ENCODE assay signal across 20 cellular contexts in the genomic region with DNA sequence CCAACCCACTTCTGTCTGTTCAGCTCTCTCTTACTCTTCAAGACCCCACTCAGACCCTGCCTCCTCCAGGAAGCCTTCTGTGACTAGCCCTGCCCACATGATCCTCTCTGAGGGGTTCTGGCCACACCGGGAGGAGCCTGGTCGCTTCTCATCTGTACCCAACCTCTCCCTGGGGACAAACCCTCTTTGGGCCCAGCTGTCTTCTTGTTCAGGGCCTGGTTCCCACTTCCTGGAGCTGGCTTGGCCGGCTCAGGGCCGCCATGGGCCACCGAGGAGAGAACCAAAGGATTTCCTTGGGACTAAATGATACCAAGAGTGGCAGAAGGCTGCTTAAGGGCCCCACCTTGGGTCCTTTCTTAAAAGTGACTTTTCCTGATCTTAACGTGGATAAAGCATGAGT.
A peak's percentile ranks its signal among the peaks of the same experiment; 100 is the strongest.
DNase-seq lines count a peak whose midpoint lies in the region; ATAC-seq and TF ChIP-seq lines count a peak whose summit lies in the region.
"Had no signal": no experiment of that assay in that cellular context is flagged by ENCODE, and none has a peak within 500 bp of the region (broad histone marks: within the 10 kb centered on the region; RNA-seq: fewer than 3 reads in every experiment).

No MANE protein-coding gene starts in this region.

- TF ChIP-seq POLR2A in sigmoid colon (IDR thresholded peaks at IDR 0.05) = no peak

- ATAC-seq in activated B cell treated with CpG ODN at 0.5 μM for 24 hours (ENCODE audit: low read depth) = no peak
- ATAC-seq in GM21529 (IDR thresholded peaks at IDR 0.05; ENCODE audit: unreplicated experiment) = no peak
- ATAC-seq: GM23338 had no signal

- no peaks in the 10 kb centered on the region for H3K9me3 ChIP-seq in sigmoid colon
- H3K9me3 ChIP-seq: BE2C, SJCRH30 had no signal

- H3K27me3 Mint-ChIP-seq in activated B cell treated with CpG ODN at 0.5 μM for 24 hours (no peaks in the 10 kb centered on the region), mesothelial cell of epicardium (ENCODE audit: low read depth) (no peaks in the 10 kb centered on the region)

- TF ChIP-seq EP300 in sigmoid colon (IDR thresholded peaks at IDR 0.05) = no peak

- H3K9me3 Mint-ChIP-seq in activated B cell treated with CpG ODN at 0.5 μM for 24 hours = no peaks in the 10 kb centered on the region
- no peaks in the 10 kb centered on the region for H3K9me3 Mint-ChIP-seq in mesothelial cell of epicardium
- H3K9me3 Mint-ChIP-seq: CD4-positive, alpha-beta T cell; GM23338 had no signal

- H3K4me1 Mint-ChIP-seq in activated B cell treated with CpG ODN at 0.5 μM for 24 hours = no peaks in the 10 kb centered on the region
- H3K4me1 Mint-ChIP-seq in mesothelial cell of epicardium = peaks cover 82% of the 10 kb centered on the region

- H3K36me3 Mint-ChIP-seq in activated B cell treated with CpG ODN at 0.5 μM for 24 hours (ENCODE audit: low read depth) (no peaks in the 10 kb centered on the region), mesothelial cell of epicardium (no peaks in the 10 kb centered on the region)

- POLR2A ChIA-PET in activated B cell treated with CpG ODN at 0.5 μM for 24 hours (lab: Charles Lee) = no interaction called here

- intact Hi-C loops in activated B cell treated with CpG ODN at 0.5 μM for 24 hours (cut with micrococcal nuclease) = no loop called here
- intact Hi-C loops in sigmoid colon (cut with DNase I) = no loop called here

- CTCF ChIA-PET in activated B cell treated with CpG ODN at 0.5 μM for 24 hours (lab: Charles Lee) = no interaction called here

- WGBS in sigmoid colon, 2 donors = 82 to 85% methylated on average over 6 of the region's 6 CpGs

- no peak overlapping the region for H3K4me3 ChIP-seq in sigmoid colon
- H3K4me3 ChIP-seq: GM23338, SJCRH30 had no signal

- no peak overlapping the region for H3K4me3 Mint-ChIP-seq in activated B cell treated with CpG ODN at 0.5 μM for 24 hours
- no peak overlapping the region for H3K4me3 Mint-ChIP-seq in mesothelial cell of epicardium
- H3K4me3 Mint-ChIP-seq: CD4-positive, alpha-beta T cell; GM23338 had no signal

- no peak overlapping the region for H3K27ac ChIP-seq in sigmoid colon
- H3K27ac ChIP-seq: SJCRH30 had no signal

- no peaks in the 10 kb centered on the region for H3K4me1 ChIP-seq in sigmoid colon

- H3K27ac Mint-ChIP-seq in activated B cell treated with CpG ODN at 0.5 μM for 24 hours (no peak overlapping the region), mesothelial cell of epicardium (peak overlapping the region; percentile 80)
- H3K27ac Mint-ChIP-seq: CD4-positive, alpha-beta T cell; GM23338 had no signal

- no peaks in the 10 kb centered on the region for H3K27me3 ChIP-seq in sigmoid colon
- H3K27me3 ChIP-seq: BE2C, SJCRH30 had no signal

- DNase-seq in D341Med (ENCODE audit: low spot score) (peak; percentile 13), activated B cell treated with CpG ODN at 0.5 μM for 24 hours (peak; percentile 5), mesothelial cell of epicardium (ENCODE audit: low spot score in 2 of 2, unreplicated experiment in 2 of 2) (peak in 1 of 2 experiments; percentile 13), sigmoid colon (peak; percentile 48), SW 1271 (lab: John Stamatoyannopoulos, UW) (no peak), NCI-H2029 (lab: John Stamatoyannopoulos, UW) (no peak)
- DNase-seq: BE2C, DMS153, HCEC 1CT, KG1, NCI-H1092, NCI-H146, NCI-H2081, NCI-H2171, NCI-H524 treated with DMSO at 0.1 percent for 48 hours, OCI-M1, SJCRH30 had no signal

- TF ChIP-seq CTCF in activated B cell treated with CpG ODN at 0.5 μM for 24 hours (IDR thresholded peaks at IDR 0.05) (no peak), mesothelial cell of epicardium (IDR thresholded peaks at IDR 0.05; ENCODE audit: unreplicated experiment) (no peak), sigmoid colon (IDR thresholded peaks at IDR 0.05) (no peak)

- no peaks in the 10 kb centered on the region for H3K36me3 ChIP-seq in sigmoid colon
- H3K36me3 ChIP-seq: BE2C, SJCRH30 had no signal

Comparison
In these comparisons a context has a peak if more than half of its experiments do, and no peak if none do; other contexts are left out.
1. DNase-seq: peak in D341Med (single experiment), activated B cell treated with CpG ODN at 0.5 μM for 24 hours (single experiment) and sigmoid colon (single experiment); none in SW 1271 (0 of 2) and NCI-H2029 (single experiment).